12 cellular contexts compared by ENCODE assay signal in the genomic region with DNA sequence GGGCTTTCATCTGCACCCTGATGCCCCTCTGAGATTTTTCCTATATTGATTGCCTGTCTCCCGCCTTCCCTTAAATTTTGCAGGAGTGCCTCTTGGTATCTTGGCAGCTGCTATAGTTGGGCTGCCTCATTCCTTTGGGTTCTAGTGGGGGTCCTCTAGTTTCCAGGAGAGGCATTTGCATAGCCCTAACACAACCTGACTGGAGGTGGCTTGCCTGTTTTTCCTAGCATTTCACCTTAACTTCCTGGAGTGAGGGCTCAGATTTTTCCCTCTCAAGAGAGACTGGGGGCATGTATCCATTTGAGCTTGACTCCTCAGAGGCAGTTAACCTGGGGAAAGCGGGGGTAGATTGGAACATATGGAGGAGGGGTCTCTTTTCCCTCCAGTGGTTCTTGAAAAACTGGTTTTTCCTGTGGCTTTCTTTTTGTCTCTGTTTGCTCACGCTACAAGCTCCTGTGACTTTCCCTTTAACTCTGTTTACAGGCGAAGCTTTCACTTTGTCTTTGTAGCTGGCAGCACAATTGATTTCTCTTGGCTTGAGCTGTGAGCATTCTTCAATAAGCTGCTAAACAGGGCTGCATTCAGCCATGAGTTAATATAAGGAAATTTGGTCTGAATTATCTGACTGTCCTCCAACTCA. TPM values are rescaled to one million over a fixed set of nuclear protein-coding genes. Genes with fewer than 3 reads are reported as not detected.
DNase-seq lines count a peak whose midpoint lies in the region; TF ChIP-seq lines count a peak whose summit lies in the region.
"Had no signal": no experiment of that assay in that cellular context is flagged by ENCODE, and none has a peak within 500 bp of the region (broad histone marks: within the 10 kb centered on the region; RNA-seq: fewer than 3 reads in every experiment).

No MANE protein-coding gene starts in this region.

- H2AK5ac ChIP-seq in trophoblast cell (ENCODE audit: low read length): peak overlapping the region; percentile 97

- H3K4ac ChIP-seq in trophoblast cell (ENCODE audit: low read depth, low read length): peak overlapping the region; percentile 37

- DNase-seq in GM12865 (ENCODE audit: low read depth) (peak; percentile 47), NCI-H774 (lab: John Stamatoyannopoulos, UW) (peak; percentile 71), hepatocyte (ENCODE audit: low spot score) (peak; percentile 63), trophoblast cell (peak in 1 of 2 donors; percentile 19), HUDEP-2 (lab: John Stamatoyannopoulos, UW; ENCODE audit: unreplicated experiment in 76 of 76) (no peak), activated gamma-delta T cell (lab: John Stamatoyannopoulos, UW) (no peak), hippocampal formation (lab: John Stamatoyannopoulos, UW) (no peak), foreskin fibroblast (no peak)
- DNase-seq: activated effector memory CD4-positive, alpha-beta T cell treated with Interleukin-2 at 50 U/mL for 16 hours; GF-D8 had no signal

- WGBS in hepatocyte (ENCODE audit: low lambda C conversion rate, missing lambda C conversion rate): 28% methylated on average over 4 of the region's 4 CpGs
- no CpG with 5 or more reads among the region's 4 CpGs for WGBS in trophoblast cell (ENCODE audit: extremely low coverage, insufficient coverage, insufficient read length)

- peak overlapping the region; percentile 55 for H4K12ac ChIP-seq in trophoblast cell (ENCODE audit: low read depth, low read length)

- H4K8ac ChIP-seq in trophoblast cell (ENCODE audit: low read depth, low read length): peak overlapping the region; percentile 96

- H2AFZ ChIP-seq in hepatocyte (peak overlapping the region; percentile 4), trophoblast cell (ENCODE audit: insufficient read depth, low read length, poor library complexity) (peak overlapping the region; percentile 78)

- H3K4me1 ChIP-seq in hepatocyte (ENCODE audit: insufficient read depth): peaks cover 32% of the 10 kb centered on the region
- peaks cover 26 to 33% of the 10 kb centered on the region in 2 experiments for H3K4me1 ChIP-seq in trophoblast cell (ENCODE audit: control insufficient read depth in 1 of 2, insufficient read depth in 2 of 2, low read length in 2 of 2)

- peaks cover 30% of the 10 kb centered on the region for H3K79me1 ChIP-seq in trophoblast cell (ENCODE audit: low read length)

- H3K9me3 ChIP-seq in hepatocyte (ENCODE audit: low read depth) (no peaks in the 10 kb centered on the region), trophoblast cell (ENCODE audit: insufficient read depth, low read depth, low read length) (no peaks in the 10 kb centered on the region)
- H3K9me3 ChIP-seq: gastroesophageal sphincter had no signal

- H3K79me2 ChIP-seq in hepatocyte (peaks cover 8% of the 10 kb centered on the region), trophoblast cell (ENCODE audit: control insufficient read depth, insufficient read depth, low read length, poor library complexity) (peaks cover 6% of the 10 kb centered on the region)

- H2BK5ac ChIP-seq in trophoblast cell (ENCODE audit: low read depth, low read length, poor library complexity): peak overlapping the region; percentile 96

- H3K27ac ChIP-seq in hepatocyte (peak overlapping the region; percentile 91), trophoblast cell (ENCODE audit: low read depth, low read length) (peak overlapping the region; percentile 98)
- H3K27ac ChIP-seq: KMS-11 had no signal

- H3K18ac ChIP-seq in trophoblast cell (ENCODE audit: low read length): peak overlapping the region; percentile 70

- peak overlapping the region; percentile 98 for H3K14ac ChIP-seq in trophoblast cell (ENCODE audit: low read length)

- peak overlapping the region; percentile 69 for H3K4me2 ChIP-seq in hepatocyte
- H3K4me2 ChIP-seq in trophoblast cell (ENCODE audit: low read length): peak overlapping the region; percentile 48
- H3K4me2 ChIP-seq: KMS-11 had no signal

- no peaks in the 10 kb centered on the region for H3K36me3 ChIP-seq in hepatocyte (replicated peaks; ENCODE audit: insufficient read depth, low read depth)
- no peaks in the 10 kb centered on the region for H3K36me3 ChIP-seq in trophoblast cell (ENCODE audit: control insufficient read depth in 1 of 2, insufficient read depth in 2 of 2, low read length in 2 of 2)
- H3K36me3 ChIP-seq: gastroesophageal sphincter had no signal

- H3K27me3 ChIP-seq in hepatocyte (no peaks in the 10 kb centered on the region), trophoblast cell (ENCODE audit: insufficient read depth, low read length) (no peaks in the 10 kb centered on the region)
- H3K27me3 ChIP-seq: gastroesophageal sphincter had no signal

- peak overlapping the region; percentile 100 for H2BK12ac ChIP-seq in trophoblast cell (ENCODE audit: low read length)

- H3K4me3 ChIP-seq in GM12865 (ENCODE audit: low read depth, low read length) (peak overlapping the region; percentile 4), hepatocyte (peak overlapping the region; percentile 21), trophoblast cell (ENCODE audit: low read depth, low read length) (no peak overlapping the region), foreskin fibroblast (ENCODE audit: low read depth in 1 of 2, low read length in 2 of 2) (no peak overlapping the region)

- no peaks in the 10 kb centered on the region for H3K9me2 ChIP-seq in hepatocyte (replicated peaks; ENCODE audit: insufficient read depth)

- H4K20me1 ChIP-seq in hepatocyte (ENCODE audit: insufficient read depth, poor library complexity, severe bottlenecking): no peaks in the 10 kb centered on the region

- TF ChIP-seq CTCF in GM12865 (IDR thresholded peaks at IDR 0.05; ENCODE audit: insufficient read depth, low read depth, low read length, missing control alignments): no peak
- TF ChIP-seq CTCF in hepatocyte (IDR thresholded peaks at IDR 0.05; ENCODE audit: poor library complexity): no peak
- TF ChIP-seq CTCF in foreskin fibroblast (IDR thresholded peaks at IDR 0.05; ENCODE audit: low read depth, low read length): no peak

- H3K23ac ChIP-seq in trophoblast cell (ENCODE audit: low read length): no peak overlapping the region

- H3K9ac ChIP-seq in trophoblast cell (ENCODE audit: low read length): no peak overlapping the region
- H3K9ac ChIP-seq: KMS-11 had no signal

- H4K91ac ChIP-seq in trophoblast cell (ENCODE audit: low read depth, low read length): peak overlapping the region; percentile 99

- H2BK120ac ChIP-seq in trophoblast cell (ENCODE audit: insufficient read depth, low read length, poor library complexity): peak overlapping the region; percentile 92

RNA-seq across cellular contexts. Expression of a gene that starts 45.9 kb away (rescaled TPM):
- total RNA-seq in hepatocyte: 112 and 126 TPM in 2 replicates
- polyA plus RNA-seq in hepatocyte: 30.3 and 30.4 TPM in 2 replicates
- not detected in 2 replicates for polyA plus RNA-seq in trophoblast cell (2013)

Comparison
In these comparisons a context has a peak if more than half of its experiments do, and no peak if none do; other contexts are left out.
1. DNase-seq: peak in GM12865 (single experiment), NCI-H774 (single experiment) and hepatocyte (single experiment); none in HUDEP-2 (0 of 76), activated gamma-delta T cell (single experiment), hippocampal formation (0 of 2) and foreskin fibroblast (0 of 2).
2. H3K4me3 ChIP-seq: peak in GM12865 (single experiment) and hepatocyte (single experiment); none in trophoblast cell (single experiment) and foreskin fibroblast (0 of 2).